In genomic region chr13:19052931-19053330, GRCh38 we compare ENCODE assay signal across 25 cellular contexts.
"Had no signal": no experiment of that assay in that cellular context is flagged by ENCODE, and none has a peak within 500 bp of the region (broad histone marks: within the 10 kb centered on the region; RNA-seq: fewer than 3 reads in every experiment).

No MANE protein-coding gene starts in this region.

- DNase-seq: colonic mucosa; cortex of kidney; dermis blood vessel endothelial cell; dorsolateral prefrontal cortex; effector CD4-positive, alpha-beta T cell; effector CD8-positive, alpha-beta T cell; effector memory CD4-positive, alpha-beta T cell; effector memory CD8-positive, alpha-beta T cell; endodermal cell; erythroblast; esophagus squamous epithelium; foreskin fibroblast; foreskin keratinocyte; foreskin melanocyte; gastrocnemius medialis; glutamatergic neuron; head of caudate nucleus; heart left ventricle; heart right ventricle had no signal

- H3K4me1 Mint-ChIP-seq: endodermal cell had no signal

- H3K27ac Mint-ChIP-seq: dendritic cell treated with granulocyte-macrophage colony-stimulating factor and Interleukin-4, amounts not matched to agents 40 ng/mL and 50 ng/mL, for 4 days; effector memory CD8-positive, alpha-beta T cell; endodermal cell had no signal

- ATAC-seq: effector memory CD8-positive, alpha-beta T cell; esophagus mucosa; foreskin keratinocyte; gastrocnemius medialis; gastroesophageal sphincter; heart left ventricle; heart right ventricle had no signal

- H3K4me3 Mint-ChIP-seq: dendritic cell treated with granulocyte-macrophage colony-stimulating factor and Interleukin-4, amounts not matched to agents 40 ng/mL and 50 ng/mL, for 4 days; effector memory CD8-positive, alpha-beta T cell; endodermal cell had no signal

- H3K27me3 Mint-ChIP-seq: dendritic cell treated with granulocyte-macrophage colony-stimulating factor and Interleukin-4, amounts not matched to agents 40 ng/mL and 50 ng/mL, for 4 days; effector memory CD8-positive, alpha-beta T cell had no signal

- H3K4me1 ChIP-seq: colonic mucosa, esophagus squamous epithelium, foreskin keratinocyte, gastrocnemius medialis, gastroesophageal sphincter, heart left ventricle, heart right ventricle had no signal

- H3K27me3 ChIP-seq: colonic mucosa, esophagus squamous epithelium, foreskin keratinocyte, gastrocnemius medialis, gastroesophageal sphincter, heart left ventricle, heart right ventricle, hepatocyte had no signal

- H3K27ac ChIP-seq: colonic mucosa, coronary artery, dorsolateral prefrontal cortex, epithelial cell of prostate, esophagus squamous epithelium, foreskin keratinocyte, gastrocnemius medialis, gastroesophageal sphincter, heart left ventricle, heart right ventricle, hepatocyte had no signal

- H3K9me3 ChIP-seq: colonic mucosa, gastrocnemius medialis had no signal

- H2AFZ ChIP-seq: hepatocyte had no signal

- H3K4me3 ChIP-seq: colonic mucosa, coronary artery, dorsolateral prefrontal cortex, esophagus squamous epithelium, gastrocnemius medialis, gastroesophageal sphincter, heart left ventricle, heart right ventricle, hepatocyte had no signal

- H3K36me3 ChIP-seq: colonic mucosa, esophagus squamous epithelium, gastrocnemius medialis, gastroesophageal sphincter, heart left ventricle, heart right ventricle had no signal

- H3K4me2 ChIP-seq: hepatocyte had no signal
